In genomic region chr11:47552581-47553416, GRCh38 we compare ENCODE assay signal across 8 cellular contexts. TPM values are rescaled to one million over a fixed set of nuclear protein-coding genes. Genes with fewer than 3 reads are reported as not detected.
A peak's percentile ranks its signal among the peaks of the same experiment; 100 is the strongest.
DNase-seq lines count a peak whose midpoint lies in the region; ATAC-seq and TF ChIP-seq lines count a peak whose summit lies in the region.

Gene CELF1, minus strand, starts transcription at chr11:47553132. Its CDS starts 53,609 bp downstream, at chr11:47499523.

- H3K36me3 ChIP-seq in esophagus (ENCODE audit: control insufficient read depth in 2 of 2, insufficient read depth in 2 of 2, low read length in 1 of 2) (no peaks in the 10 kb centered on the region), muscle layer of colon (ENCODE audit: insufficient read depth, low read length) (no peaks in the 10 kb centered on the region)

- no peaks in the 10 kb centered on the region for H3K9me3 Mint-ChIP-seq in activated T-cell treated with anti-CD3 and anti-CD28 coated beads, Interleukin-2, amount 50 U/mL, for 24 hours

- no peaks in the 10 kb centered on the region for H3K9me3 ChIP-seq in esophagus (ENCODE audit: control insufficient read depth in 2 of 2, insufficient read depth in 1 of 2, low read depth in 1 of 2, low read length in 1 of 2)
- no peaks in the 10 kb centered on the region for H3K9me3 ChIP-seq in muscle layer of colon (ENCODE audit: low read length)

- H3K27me3 Mint-ChIP-seq in activated T-cell treated with anti-CD3 and anti-CD28 coated beads, Interleukin-2, amount 50 U/mL, for 24 hours, result no peaks in the 10 kb centered on the region

- peaks cover 46% of the 10 kb centered on the region for H3K36me3 Mint-ChIP-seq in activated T-cell treated with anti-CD3 and anti-CD28 coated beads, Interleukin-2, amount 50 U/mL, for 24 hours (ENCODE audit: low read depth)

- peak within 1 kb of the TSS; percentile 78 for H3K9ac ChIP-seq in muscle layer of colon (ENCODE audit: low read length)

- H3K27ac ChIP-seq in esophagus (ENCODE audit: low read depth in 2 of 2, low read length in 1 of 2), result peak within 1 kb of the TSS; percentile 81 to 93
- peak within 1 kb of the TSS; percentile 86 for H3K27ac ChIP-seq in muscle layer of colon (ENCODE audit: low read depth, low read length)

- H3K27me3 ChIP-seq in esophagus (ENCODE audit: control insufficient read depth in 1 of 2, insufficient read depth in 2 of 2, low read length in 2 of 2), result no peaks in the 10 kb centered on the region
- no peaks in the 10 kb centered on the region for H3K27me3 ChIP-seq in muscle layer of colon (ENCODE audit: control insufficient read depth in 1 of 2, insufficient read depth in 2 of 2, low read length in 2 of 2)

- peak; percentile 91 for ATAC-seq in GM21723 (IDR thresholded peaks at IDR 0.05; ENCODE audit: unreplicated experiment)

- H3K4me3 Mint-ChIP-seq in activated T-cell treated with anti-CD3 and anti-CD28 coated beads, Interleukin-2, amount 50 U/mL, for 24 hours, result peak within 1 kb of the TSS; percentile 96

- 0 to 1% methylated on average over 53 to 88 of the region's 88 CpGs for WGBS in esophagus, 2 donors

- peaks cover 43% of the 10 kb centered on the region for H3K4me1 Mint-ChIP-seq in activated T-cell treated with anti-CD3 and anti-CD28 coated beads, Interleukin-2, amount 50 U/mL, for 24 hours (ENCODE audit: low read depth)

- DNase-seq in DMS79 treated with DMSO at 0.1 percent for 48 hours (lab: John Stamatoyannopoulos, UW) (peak; percentile 88), KG1 (lab: John Stamatoyannopoulos, UW) (peak; percentile 94)
- peak; percentile 95 for DNase-seq in activated T-cell treated with anti-CD3 and anti-CD28 coated beads, Interleukin-2, amount 50 U/mL, for 24 hours
- DNase-seq in stimulated activated CD8-positive, alpha-beta memory T cell treated with anti-CD3 and anti-CD28 coated beads, Interleukin-7, amount 100 ng/mL, for 24 hours (ENCODE audit: low read depth), result peak; percentile 82

- H3K4me3 ChIP-seq in esophagus (ENCODE audit: low read depth in 1 of 2, low read length in 2 of 2) (peak within 1 kb of the TSS; percentile 97 to 98), muscle layer of colon (ENCODE audit: low read depth in 1 of 2, low read length in 2 of 2) (peak within 1 kb of the TSS; percentile 76 to 98)

- no peaks in the 10 kb centered on the region for H3K4me1 ChIP-seq in esophagus (ENCODE audit: control insufficient read depth in 2 of 2, insufficient read depth in 2 of 2, low read length in 1 of 2)
- H3K4me1 ChIP-seq in muscle layer of colon (ENCODE audit: insufficient read depth, low read length), result peaks cover 25% of the 10 kb centered on the region

- peak within 1 kb of the TSS; percentile 97 for H3K27ac Mint-ChIP-seq in activated T-cell treated with anti-CD3 and anti-CD28 coated beads, Interleukin-2, amount 50 U/mL, for 24 hours

TF ChIP-seq in PFSK-1, 5 proteins besides CTCF, POLR2A, EP300 and RAD21:
- peak; percentile 89 for TF ChIP-seq POLR2AphosphoS5 (IDR thresholded peaks at IDR 0.05; ENCODE audit: low read depth, low read length)
- TF ChIP-seq REST (IDR thresholded peaks at IDR 0.05; ENCODE audit: insufficient read depth in 1 of 2, low read depth in 2 of 2, low read length in 2 of 2), result no peak
- peak; percentile 73 for TF ChIP-seq TAF1 (IDR thresholded peaks at IDR 0.05; ENCODE audit: borderline replicate concordance, insufficient read depth, low read length)
- peak; percentile 37; the same call in 1 of the 2 replicates for TF ChIP-seq SIN3A (IDR thresholded peaks at IDR 0.05; ENCODE audit: borderline replicate concordance, insufficient read depth, low read length)
- peak; percentile 87 for TF ChIP-seq FOXP2 (optimal IDR thresholded peaks at IDR 0.05; ENCODE audit: borderline replicate concordance, extremely low read depth, extremely low read length, insufficient read depth)

RNA-seq across cellular contexts. Expression of gene CELF1, which starts in this region (rescaled TPM):
- polyA plus RNA-seq in PFSK-1 (2012; ENCODE audit: insufficient read length, low read depth), result 19.6 TPM
- 10 to 100 TPM; 18.7 to 24.7 TPM for polyA plus RNA-seq in esophagus

Comparison
In these comparisons a context has a peak if more than half of its experiments do, and no peak if none do; other contexts are left out.
1. Peak in every context shown above with its lines: DNase-seq, ATAC-seq, H3K4me3 ChIP-seq and H3K27ac ChIP-seq.